In genomic region chr1:31814631-31815306, GRCh38 we compare ENCODE assay signal across 23 cellular contexts. TPM values are rescaled to one million over a fixed set of nuclear protein-coding genes. Genes with fewer than 3 reads are reported as not detected.
DNase-seq lines count a peak whose midpoint lies in the region; ATAC-seq and TF ChIP-seq lines count a peak whose summit lies in the region.
"Had no signal": no experiment of that assay in that cellular context is flagged by ENCODE, and none has a peak within 500 bp of the region (broad histone marks: within the 10 kb centered on the region; RNA-seq: fewer than 3 reads in every experiment).

No MANE protein-coding gene starts in this region.

- no peak overlapping the region for H3K4ac ChIP-seq in mesenchymal stem cell (ENCODE audit: low read depth in 1 of 2, low read length in 2 of 2)

- no peaks in the 10 kb centered on the region for H3K36me3 ChIP-seq in mesenchymal stem cell (ENCODE audit: control insufficient read depth in 1 of 2, insufficient read depth in 2 of 2, low read depth in 1 of 2, low read length in 2 of 2)
- H3K36me3 ChIP-seq in testis (ENCODE audit: low read depth, missing control alignments) = no peaks in the 10 kb centered on the region
- H3K36me3 ChIP-seq: ascending aorta, SJSA1, stomach had no signal

- no peaks in the 10 kb centered on the region for H3K27me3 Mint-ChIP-seq in activated naive CD8-positive, alpha-beta T cell treated with anti-CD3 and anti-CD28 coated beads, Interleukin-2, amount 10 ng/mL, durations not matched to agents 7 days and 5 days
- no peaks in the 10 kb centered on the region for H3K27me3 Mint-ChIP-seq in activated naive CD8-positive, alpha-beta T cell treated with anti-CD3 and anti-CD28 coated beads, Interleukin-2, amount 50 U/mL, for 24 hours
- no peaks in the 10 kb centered on the region for H3K27me3 Mint-ChIP-seq in activated T-helper 17 cell treated with anti-CD3 and anti-CD28 coated beads, Interleukin-2, amount 50 U/mL, for 72 hours
- H3K27me3 Mint-ChIP-seq: activated T-cell treated with anti-CD3 and anti-CD28 coated beads, Interleukin-2, amount 50 U/mL, for 24 hours; natural killer cell treated with Interleukin-12 subunit alpha and Interleukin-12 subunit beta and Interleukin-15 and Interleukin-18, amount 100 ng/mL, for 72 hours had no signal

- H3K4me2 ChIP-seq in mesenchymal stem cell (ENCODE audit: low read length, poor library complexity, severe bottlenecking) = no peak overlapping the region

- no peaks in the 10 kb centered on the region for H3K27me3 ChIP-seq in mesenchymal stem cell (ENCODE audit: control insufficient read depth in 1 of 2, insufficient read depth in 1 of 2, low read length in 2 of 2)
- no peaks in the 10 kb centered on the region for H3K27me3 ChIP-seq in testis
- H3K27me3 ChIP-seq: ascending aorta, SJSA1, stomach had no signal

- no peaks in the 10 kb centered on the region for H3K9me3 Mint-ChIP-seq in activated naive CD8-positive, alpha-beta T cell treated with anti-CD3 and anti-CD28 coated beads, Interleukin-2, amount 10 ng/mL, durations not matched to agents 7 days and 5 days
- H3K9me3 Mint-ChIP-seq in activated naive CD8-positive, alpha-beta T cell treated with anti-CD3 and anti-CD28 coated beads, Interleukin-2, amount 50 U/mL, for 24 hours = no peaks in the 10 kb centered on the region
- no peaks in the 10 kb centered on the region for H3K9me3 Mint-ChIP-seq in activated T-helper 17 cell treated with anti-CD3 and anti-CD28 coated beads, Interleukin-2, amount 50 U/mL, for 72 hours
- H3K9me3 Mint-ChIP-seq: activated naive CD4-positive, alpha-beta T cell treated with anti-CD3 and anti-CD28 coated beads, Interleukin-2, amount 10 ng/mL, durations not matched to agents 7 days and 5 days; activated T-cell treated with anti-CD3 and anti-CD28 coated beads, Interleukin-2, amount 50 U/mL, for 24 hours; natural killer cell treated with Interleukin-12 subunit alpha and Interleukin-12 subunit beta and Interleukin-15 and Interleukin-18, amount 100 ng/mL, for 72 hours; T-helper 2 cell treated with Interferon-gamma antibody and Interleukin-4, amounts not matched to agents 5 μg/mL and 100 μg/mL, for 36 hours had no signal

- H4K91ac ChIP-seq in mesenchymal stem cell (ENCODE audit: low read length) = peak overlapping the region; percentile 41

- H3K14ac ChIP-seq in mesenchymal stem cell (ENCODE audit: low read length in 2 of 2) = no peak overlapping the region

- intact Hi-C loops in testis (cut with DNase I; ENCODE audit: low total_unique reads) = no loop called here

- H3K4me1 ChIP-seq in mesenchymal stem cell (ENCODE audit: control insufficient read depth, insufficient read depth, low read depth, low read length) (peaks cover 3% of the 10 kb centered on the region), testis (peaks cover 21% of the 10 kb centered on the region)
- H3K4me1 ChIP-seq: ascending aorta, SJSA1 had no signal

- H3K9me3 ChIP-seq in mesenchymal stem cell (ENCODE audit: control insufficient read depth, low read length) (no peaks in the 10 kb centered on the region), testis (no peaks in the 10 kb centered on the region)
- H3K9me3 ChIP-seq: ascending aorta, SJSA1, stomach had no signal

- H3K27ac ChIP-seq in mesenchymal stem cell (ENCODE audit: low read length, poor library complexity, severe bottlenecking) (no peak overlapping the region), testis (peak overlapping the region; percentile 48 to 55)
- H3K27ac ChIP-seq: ascending aorta, C4-2B, SJSA1 had no signal

- no peak for DNase-seq in activated naive CD8-positive, alpha-beta T cell treated with anti-CD3 and anti-CD28 coated beads, Interleukin-2, amount 10 ng/mL, durations not matched to agents 7 days and 5 days
- no peak for DNase-seq in activated naive CD8-positive, alpha-beta T cell treated with anti-CD3 and anti-CD28 coated beads, Interleukin-2, amount 50 U/mL, for 24 hours
- DNase-seq in mesenchymal stem cell (no peak), testis (peak; percentile 65), superior temporal gyrus (ENCODE audit: extremely low spot score) (no peak)
- DNase-seq: activated CD4-positive, alpha-beta T cell treated with anti-CD3 and anti-CD28 coated beads, Interleukin-2, amount 50 U/mL, for 48 hours; activated naive CD4-positive, alpha-beta T cell treated with anti-CD3 and anti-CD28 coated beads, Interleukin-2, amount 10 ng/mL, durations not matched to agents 7 days and 5 days; activated T-cell treated with anti-CD3 and anti-CD28 coated beads, Interleukin-2, amount 50 U/mL, for 24 hours; KBM-7; MV-4-11; NCI-H1694 treated with DMSO at 0.1 percent for 48 hours; NCI-H2227 treated with DMSO at 0.1 percent for 48 hours; NCI-H82; stimulated activated CD4-positive, alpha-beta T cell treated with anti-CD3 and anti-CD28 coated beads, Interleukin-2, amount 100 ng/mL, for 24 hours; stomach had no signal

- TF ChIP-seq POLR2A in testis (IDR thresholded peaks at IDR 0.05) = no peak

- H3K4me1 Mint-ChIP-seq in activated naive CD8-positive, alpha-beta T cell treated with anti-CD3 and anti-CD28 coated beads, Interleukin-2, amount 10 ng/mL, durations not matched to agents 7 days and 5 days = peaks cover 7% of the 10 kb centered on the region
- H3K4me1 Mint-ChIP-seq in activated naive CD8-positive, alpha-beta T cell treated with anti-CD3 and anti-CD28 coated beads, Interleukin-2, amount 50 U/mL, for 24 hours = peaks cover 6% of the 10 kb centered on the region
- peaks cover 5% of the 10 kb centered on the region for H3K4me1 Mint-ChIP-seq in activated T-helper 17 cell treated with anti-CD3 and anti-CD28 coated beads, Interleukin-2, amount 50 U/mL, for 72 hours

- no peak overlapping the region for H2BK15ac ChIP-seq in mesenchymal stem cell (ENCODE audit: low read depth, poor library complexity, severe bottlenecking)

- no peak overlapping the region for H2AK5ac ChIP-seq in mesenchymal stem cell (ENCODE audit: low read length, severe bottlenecking)

- no peaks in the 10 kb centered on the region for H3K79me1 ChIP-seq in mesenchymal stem cell (replicated peaks; ENCODE audit: low read length, poor library complexity, severe bottlenecking)

- no peak for ATAC-seq in activated naive CD8-positive, alpha-beta T cell treated with anti-CD3 and anti-CD28 coated beads, Interleukin-2, amount 10 ng/mL, durations not matched to agents 7 days and 5 days (ENCODE audit: low read depth)
- no peak for ATAC-seq in activated naive CD8-positive, alpha-beta T cell treated with anti-CD3 and anti-CD28 coated beads, Interleukin-2, amount 50 U/mL, for 24 hours
- ATAC-seq in activated T-helper 17 cell treated with anti-CD3 and anti-CD28 coated beads, Interleukin-2, amount 50 U/mL, for 72 hours (replicated peaks) = no peak
- ATAC-seq in HG03460 (IDR thresholded peaks at IDR 0.05; ENCODE audit: unreplicated experiment) (no peak), SK-N-SH treated with all-trans-retinoic acid at 6 μM for 48 hours (no peak; the same call in 2 of the 3 replicates)

- no peak for TF ChIP-seq CTCF in testis (IDR thresholded peaks at IDR 0.05)

- H4K8ac ChIP-seq in mesenchymal stem cell (ENCODE audit: low read length) = no peak overlapping the region

- H3K36me3 Mint-ChIP-seq in activated naive CD8-positive, alpha-beta T cell treated with anti-CD3 and anti-CD28 coated beads, Interleukin-2, amount 10 ng/mL, durations not matched to agents 7 days and 5 days = no peaks in the 10 kb centered on the region
- H3K36me3 Mint-ChIP-seq in activated naive CD8-positive, alpha-beta T cell treated with anti-CD3 and anti-CD28 coated beads, Interleukin-2, amount 50 U/mL, for 24 hours (ENCODE audit: low read depth) = no peaks in the 10 kb centered on the region
- H3K36me3 Mint-ChIP-seq in activated T-helper 17 cell treated with anti-CD3 and anti-CD28 coated beads, Interleukin-2, amount 50 U/mL, for 72 hours (ENCODE audit: low read depth) = no peaks in the 10 kb centered on the region
- H3K36me3 Mint-ChIP-seq: activated naive CD4-positive, alpha-beta T cell treated with anti-CD3 and anti-CD28 coated beads, Interleukin-2, amount 10 ng/mL, durations not matched to agents 7 days and 5 days; natural killer cell treated with Interleukin-12 subunit alpha and Interleukin-12 subunit beta and Interleukin-15 and Interleukin-18, amount 100 ng/mL, for 72 hours had no signal

- H3K9ac ChIP-seq in mesenchymal stem cell (ENCODE audit: low read length) = no peak overlapping the region

- H3K4me3 Mint-ChIP-seq in activated naive CD8-positive, alpha-beta T cell treated with anti-CD3 and anti-CD28 coated beads, Interleukin-2, amount 10 ng/mL, durations not matched to agents 7 days and 5 days = no peak overlapping the region
- no peak overlapping the region for H3K4me3 Mint-ChIP-seq in activated naive CD8-positive, alpha-beta T cell treated with anti-CD3 and anti-CD28 coated beads, Interleukin-2, amount 50 U/mL, for 24 hours
- H3K4me3 Mint-ChIP-seq in activated T-helper 17 cell treated with anti-CD3 and anti-CD28 coated beads, Interleukin-2, amount 50 U/mL, for 72 hours = no peak overlapping the region
- H3K4me3 Mint-ChIP-seq: activated naive CD4-positive, alpha-beta T cell treated with anti-CD3 and anti-CD28 coated beads, Interleukin-2, amount 10 ng/mL, durations not matched to agents 7 days and 5 days; activated T-cell treated with anti-CD3 and anti-CD28 coated beads, Interleukin-2, amount 50 U/mL, for 24 hours; natural killer cell treated with Interleukin-12 subunit alpha and Interleukin-12 subunit beta and Interleukin-15 and Interleukin-18, amount 100 ng/mL, for 72 hours; T-helper 2 cell treated with Interferon-gamma antibody and Interleukin-4, amounts not matched to agents 5 μg/mL and 100 μg/mL, for 36 hours had no signal

- 84% methylated on average over 10 of the region's 10 CpGs for whole genome bisulfite sequencing in mesenchymal stem cell
- WGBS in testis, 2 donors = 71 to 74% methylated on average over 9 to 10 of the region's 10 CpGs

- H2BK5ac ChIP-seq in mesenchymal stem cell (ENCODE audit: low read depth, low read length, poor library complexity, severe bottlenecking) = no peak overlapping the region

- no peak overlapping the region for H2BK120ac ChIP-seq in mesenchymal stem cell (ENCODE audit: low read depth, low read length)

- H2AFZ ChIP-seq in mesenchymal stem cell (ENCODE audit: low read depth, low read length) = no peak overlapping the region

- peak overlapping the region; percentile 38 for H3K27ac Mint-ChIP-seq in activated naive CD8-positive, alpha-beta T cell treated with anti-CD3 and anti-CD28 coated beads, Interleukin-2, amount 10 ng/mL, durations not matched to agents 7 days and 5 days
- H3K27ac Mint-ChIP-seq in activated naive CD8-positive, alpha-beta T cell treated with anti-CD3 and anti-CD28 coated beads, Interleukin-2, amount 50 U/mL, for 24 hours = no peak overlapping the region
- peak overlapping the region; percentile 36 for H3K27ac Mint-ChIP-seq in activated T-helper 17 cell treated with anti-CD3 and anti-CD28 coated beads, Interleukin-2, amount 50 U/mL, for 72 hours
- H3K27ac Mint-ChIP-seq: activated naive CD4-positive, alpha-beta T cell treated with anti-CD3 and anti-CD28 coated beads, Interleukin-2, amount 10 ng/mL, durations not matched to agents 7 days and 5 days; T-helper 2 cell treated with Interferon-gamma antibody and Interleukin-4, amounts not matched to agents 5 μg/mL and 100 μg/mL, for 36 hours had no signal

- no peak overlapping the region for H3K4me3 ChIP-seq in mesenchymal stem cell (ENCODE audit: insufficient read depth in 1 of 2, low read depth in 1 of 2, low read length in 2 of 2)
- H3K4me3 ChIP-seq in testis = no peak overlapping the region
- H3K4me3 ChIP-seq: ascending aorta, SJSA1 had no signal

- H3K23ac ChIP-seq in mesenchymal stem cell (ENCODE audit: low read length in 2 of 2) = no peak overlapping the region

- no peak overlapping the region for H2BK12ac ChIP-seq in mesenchymal stem cell (ENCODE audit: low read length in 2 of 2)

- POLR2A ChIA-PET in activated naive CD8-positive, alpha-beta T cell treated with anti-CD3 and anti-CD28 coated beads, Interleukin-2, amount 10 ng/mL, durations not matched to agents 7 days and 5 days (lab: Charles Lee) = interaction anchor here (0.5 to 1.7 kb wide), 3 partner anchors 29 to 123 kb away, joined by 3 to 8 read pairs (median 3); partner anchors contain the start of gene PTP4A2

- no peak overlapping the region for H3K18ac ChIP-seq in mesenchymal stem cell (ENCODE audit: low read depth in 1 of 2, low read length in 2 of 2)

RNA-seq across cellular contexts. Expression of gene SPOCD1, which starts 1.1 kb away (rescaled TPM):
- total RNA-seq in activated naive CD8-positive, alpha-beta T cell treated with anti-CD3 and anti-CD28 coated beads, Interleukin-2, amount 10 ng/mL, durations not matched to agents 7 days and 5 days = under 1 TPM; 0.34 to 0.36 TPM
- total RNA-seq in activated T-helper 17 cell treated with anti-CD3 and anti-CD28 coated beads, Interleukin-2, amount 50 U/mL, for 72 hours = 1 to 10 TPM in 1 of 2 donors, under 1 TPM in 1; 0.84 to 1.8 TPM
- 20.4 TPM for polyA plus RNA-seq in mesenchymal stem cell (2013, experiment 1 of 2)
- 20.7 TPM for polyA plus RNA-seq in mesenchymal stem cell (2013, experiment 2 of 2)
- 10 to 100 TPM; 32.0 to 36.0 TPM for total RNA-seq in testis
- 22.0 TPM for polyA plus RNA-seq in testis (ENCODE audit: insufficient read depth, low read depth, low replicate concordance)
- total RNA-seq: natural killer cell treated with Interleukin-12 subunit alpha and Interleukin-12 subunit beta and Interleukin-15 and Interleukin-18, amount 100 ng/mL, for 72 hours had no signal

RNA-seq across cellular contexts. Expression of gene ADGRB2, which starts 50.6 kb away (rescaled TPM):
- under 1 TPM; 0.74 to 0.75 TPM for total RNA-seq in activated naive CD8-positive, alpha-beta T cell treated with anti-CD3 and anti-CD28 coated beads, Interleukin-2, amount 10 ng/mL, durations not matched to agents 7 days and 5 days
- total RNA-seq in activated T-helper 17 cell treated with anti-CD3 and anti-CD28 coated beads, Interleukin-2, amount 50 U/mL, for 72 hours = 1 to 10 TPM in 1 of 2 donors, under 1 TPM in 1; 0.24 to 4.5 TPM
- 6.1 TPM for polyA plus RNA-seq in mesenchymal stem cell (2013, experiment 1 of 2)
- 5.3 TPM for polyA plus RNA-seq in mesenchymal stem cell (2013, experiment 2 of 2)
- 10 to 100 TPM; 15.7 to 18.0 TPM for total RNA-seq in testis
- polyA plus RNA-seq in testis (ENCODE audit: insufficient read depth, low read depth, low replicate concordance) = 11.8 TPM

Comparison
In these comparisons a context has a peak if more than half of its experiments do, and no peak if none do; other contexts are left out.
1. RNA of gene SPOCD1, which starts 1.1 kb away (total RNA-seq): 32.0 to 36.0 TPM in testis; 0.84 to 1.8 TPM in activated T-helper 17 cell treated with anti-CD3 and anti-CD28 coated beads, Interleukin-2, amount 50 U/mL, for 72 hours and 0.34 to 0.36 TPM in activated naive CD8-positive, alpha-beta T cell treated with anti-CD3 and anti-CD28 coated beads, Interleukin-2, amount 10 ng/mL, durations not matched to agents 7 days and 5 days; every median in the first group is over 10 times any median in the second.